ENCODE assay signal across 8 cellular contexts in genomic region chr5:56081053-56081642, GRCh38.
A peak's percentile ranks its signal among the peaks of the same experiment; 100 is the strongest.
DNase-seq lines count a peak whose midpoint lies in the region; ATAC-seq and TF ChIP-seq lines count a peak whose summit lies in the region.
"Not testable (repeated sequence)": the region's sequence is repeated elsewhere in the genome, so short reads cannot be mapped to it uniquely, and the experiment has no call there.

No MANE protein-coding gene starts in this region.

- CTCF ChIA-PET in activated naive CD4-positive, alpha-beta T cell treated with anti-CD3 and anti-CD28 coated beads for 36 hours (lab: Charles Lee), result interaction anchor here (1.0 to 1.9 kb wide), 2 partner anchors 14 to 40 kb away, joined by 3 to 4 read pairs; no protein-coding TSS in a partner anchor

- H2AFZ ChIP-seq in KMS-11 (ENCODE audit: low read depth), result peak overlapping the region; percentile 15; the same call in 1 of the 2 replicates

- H3K4me3 Mint-ChIP-seq in activated naive CD4-positive, alpha-beta T cell treated with anti-CD3 and anti-CD28 coated beads for 36 hours, result peak overlapping the region; percentile 42

- H3K4me3 ChIP-seq in AG10803 (ENCODE audit: low read length); KMS-11 (IDR thresholded peaks at IDR 0.05; ENCODE audit: insufficient read depth, low read depth, low read length); fibroblast of villous mesenchyme (ENCODE audit: low read depth, low read length): not testable (repeated sequence)

- not testable (repeated sequence) for TF ChIP-seq CTCF in AG10803 (conservative IDR thresholded peaks at IDR 0.05; ENCODE audit: low read length); KMS-11 (conservative IDR thresholded peaks at IDR 0.05; ENCODE audit: low read depth, low read length); fibroblast of villous mesenchyme (IDR thresholded peaks at IDR 0.05; ENCODE audit: insufficient read depth, low read depth, low read length)

- H4K20me1 ChIP-seq in KMS-11 (ENCODE audit: insufficient read depth), result not testable (repeated sequence)

- H3K27ac Mint-ChIP-seq in activated naive CD4-positive, alpha-beta T cell treated with anti-CD3 and anti-CD28 coated beads for 36 hours, result peak overlapping the region; percentile 90

- peak overlapping the region; percentile 37 for H3K4me2 ChIP-seq in KMS-11

- H3K9me3 Mint-ChIP-seq in activated naive CD4-positive, alpha-beta T cell treated with anti-CD3 and anti-CD28 coated beads for 36 hours, result not testable (repeated sequence)

- H3K4me1 ChIP-seq in KMS-11 (ENCODE audit: low read depth, poor library complexity, severe bottlenecking), result peaks cover 70% of the 10 kb centered on the region

- H3K36me3 ChIP-seq in KMS-11 (ENCODE audit: insufficient read depth), result not testable (repeated sequence)

- H3K27me3 Mint-ChIP-seq in activated naive CD4-positive, alpha-beta T cell treated with anti-CD3 and anti-CD28 coated beads for 36 hours (ENCODE audit: low read depth), result not testable (repeated sequence)

- DNase-seq in AG10803 (ENCODE audit: low read depth) (peak; percentile 15), fibroblast of villous mesenchyme (ENCODE audit: low read depth) (peak; percentile 86), renal cortical epithelial cell (ENCODE audit: low read depth) (peak; percentile 44)
- DNase-seq in activated naive CD4-positive, alpha-beta T cell treated with anti-CD3 and anti-CD28 coated beads for 36 hours, result peak; percentile 57

- ATAC-seq in GM18868 (IDR thresholded peaks at IDR 0.05; ENCODE audit: unreplicated experiment) (peak; percentile 60), GM21619 (IDR thresholded peaks at IDR 0.05; ENCODE audit: unreplicated experiment) (peak; percentile 49), HG03060 (IDR thresholded peaks at IDR 0.05; ENCODE audit: low read depth, unreplicated experiment) (peak; percentile 34)

- peaks cover 72% of the 10 kb centered on the region for H3K4me1 Mint-ChIP-seq in activated naive CD4-positive, alpha-beta T cell treated with anti-CD3 and anti-CD28 coated beads for 36 hours (ENCODE audit: low read depth)

- not testable (repeated sequence) for H3K27me3 ChIP-seq in KMS-11 (ENCODE audit: insufficient read depth, low read depth)

- not testable (repeated sequence) for H3K79me2 ChIP-seq in KMS-11 (ENCODE audit: insufficient read depth, low read depth)

- H3K27ac ChIP-seq in KMS-11, result peak overlapping the region; percentile 82

- intact Hi-C loops in activated naive CD4-positive, alpha-beta T cell treated with anti-CD3 and anti-CD28 coated beads for 36 hours (cut with micrococcal nuclease), result loop anchor here (1.0 to 2.0 kb wide), 10 partner anchors 8 to 212 kb away; no protein-coding TSS in a partner anchor

- H3K36me3 Mint-ChIP-seq in activated naive CD4-positive, alpha-beta T cell treated with anti-CD3 and anti-CD28 coated beads for 36 hours (ENCODE audit: low read depth), result not testable (repeated sequence)

- peak overlapping the region; percentile 25; the same call in 1 of the 2 replicates for H3K9ac ChIP-seq in KMS-11

Comparison
In these comparisons a context has a peak if more than half of its experiments do, and no peak if none do; other contexts are left out.
1. DNase-seq: peak in every context shown above with its lines; median percentile 86 in fibroblast of villous mesenchyme; 57 in activated naive CD4-positive, alpha-beta T cell treated with anti-CD3 and anti-CD28 coated beads for 36 hours; 44 in renal cortical epithelial cell; 15 in AG10803.